ENCODE assay signal across 8 cellular contexts in genomic region chr2:19301706-19302105, GRCh38. TPM values are rescaled to one million over a fixed set of nuclear protein-coding genes. Genes with fewer than 3 reads are reported as not detected.
"Had no signal": no experiment of that assay in that cellular context is flagged by ENCODE, and none has a peak within 500 bp of the region (broad histone marks: within the 10 kb centered on the region; RNA-seq: fewer than 3 reads in every experiment).

No MANE protein-coding gene starts in this region.

- H3K9me3 ChIP-seq: HAP-1 had no signal

- H3K4me3 ChIP-seq: HAP-1, K562 had no signal

- H3K36me3 ChIP-seq: HAP-1 had no signal

- H3K27ac ChIP-seq: HL-60 had no signal

- DNase-seq: GOT3, H7 had no signal

- ATAC-seq: HCT116, HepG2, K562 had no signal

- H3K4me1 ChIP-seq: HAP-1 had no signal

RNA-seq across cellular contexts. Expression of gene OSR1, which starts 56.7 kb away (rescaled TPM):
- total RNA-seq: H7, HT1080, K562 had no signal
- polyA plus RNA-seq: K562 had no signal
